In the genomic region with DNA sequence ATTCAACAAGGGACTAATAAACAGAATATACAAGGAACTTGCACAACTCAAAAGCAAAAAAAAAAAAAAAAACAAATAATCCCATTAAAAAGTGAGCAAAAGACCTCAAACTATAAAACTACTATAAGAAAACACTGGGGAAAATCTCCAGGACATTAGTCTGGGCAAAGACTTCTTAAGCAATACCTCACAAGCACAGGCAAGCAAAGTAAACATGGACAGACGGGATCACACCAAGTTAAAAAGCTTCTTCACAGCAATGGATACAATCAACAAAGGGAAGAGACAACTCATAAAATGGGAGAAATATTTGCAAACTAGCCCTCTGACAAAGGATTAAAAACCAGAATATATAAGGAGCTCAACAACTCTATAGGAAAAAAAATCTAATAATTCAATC, we compare ENCODE assay signal across 33 cellular contexts. TPM values are rescaled to one million over a fixed set of nuclear protein-coding genes. Genes with fewer than 3 reads are reported as not detected.
A peak's percentile ranks its signal among the peaks of the same experiment; 100 is the strongest.
DNase-seq lines count a peak whose midpoint lies in the region; ATAC-seq, FAIRE-seq and TF ChIP-seq lines count a peak whose summit lies in the region.
"Had no signal": no experiment of that assay in that cellular context is flagged by ENCODE, and none has a peak within 500 bp of the region (broad histone marks: within the 10 kb centered on the region; RNA-seq: fewer than 3 reads in every experiment).

No MANE protein-coding gene starts in this region.

- no peak overlapping the region for H3K4me2 ChIP-seq in mammary epithelial cell (ENCODE audit: insufficient read depth, low read depth, low read length)
- H3K4me2 ChIP-seq: BLaER1 had no signal

- no peak overlapping the region for H3K4me3 ChIP-seq in RWPE2 (ENCODE audit: severe bottlenecking)
- H3K4me3 ChIP-seq in mammary epithelial cell (replicated peaks in 1 of 3; ENCODE audit: insufficient read depth in 1 of 3, low read depth in 2 of 3, low read length in 3 of 3), result no peak overlapping the region
- H3K4me3 ChIP-seq: BLaER1, GM12878 had no signal

- peak; percentile 33; the same call in 1 of the 3 replicates for ATAC-seq in RWPE2 (ENCODE audit: low read depth)
- ATAC-seq in foreskin keratinocyte, result no peak
- no peak for ATAC-seq in HG02981 (IDR thresholded peaks at IDR 0.05; ENCODE audit: unreplicated experiment)
- ATAC-seq in HG03432 (IDR thresholded peaks at IDR 0.05; ENCODE audit: unreplicated experiment), result no peak
- ATAC-seq: GM12878 had no signal

- DNase-seq in RWPE2 (ENCODE audit: low spot score) (no peak), mammary epithelial cell (peak; percentile 51), foreskin keratinocyte (peak; percentile 15 to 24), NCI-H1105 treated with DMSO at 0.1 percent for 48 hours (lab: John Stamatoyannopoulos, UW) (no peak), pons (ENCODE audit: low spot score) (no peak)
- DNase-seq: 8988T; ACHN; BE2C; C1 segment of cervical spinal cord; CD4-positive, alpha-beta memory T cell; CD4-positive, CD25-positive, alpha-beta regulatory T cell; CD8-positive, alpha-beta memory T cell; COR-L47; DMS 273 treated with DMSO at 0.1 percent for 48 hours; DMS153; DMS53; DMS79; DND-41; EL; GDM1 had no signal

- H3K79me2 ChIP-seq in mammary epithelial cell (ENCODE audit: insufficient read depth, low read length), result no peaks in the 10 kb centered on the region

- BruUV-seq in mammary epithelial cell (replicated peaks; lab: Mats Ljungman, UMichigan), result no TSS peak

- WGBS in mammary epithelial cell (ENCODE audit: low coverage, missing lambda C conversion rate), result 6% methylated on average over 1 of the region's 1 CpG

- FAIRE-seq in endometrium (lab: Jason Lieb, UNC), result peak; percentile 74
- FAIRE-seq: A204.1, GM12878, GM12892, GM18507 had no signal

- CTCF ChIA-PET in mammary epithelial cell (lab: Charles Lee; ENCODE audit: low non-redundant PET), result no interaction called here

- in situ Hi-C loops in mammary epithelial cell (cut with MboI; ENCODE audit: low sequenced_read_pairs in 2 of 2), result no loop called here

- H3K9me3 ChIP-seq in RWPE2 (ENCODE audit: severe bottlenecking) (no peaks in the 10 kb centered on the region), mammary epithelial cell (replicated peaks; ENCODE audit: insufficient read depth, low read length) (no peaks in the 10 kb centered on the region)
- H3K9me3 ChIP-seq: BE2C had no signal

- no peak overlapping the region for H2AFZ ChIP-seq in mammary epithelial cell (ENCODE audit: low read depth, low read length)

- no peak for TF ChIP-seq CTCF in RWPE2 (IDR thresholded peaks at IDR 0.05; ENCODE audit: poor library complexity, severe bottlenecking)
- TF ChIP-seq CTCF in mammary epithelial cell (conservative IDR thresholded peaks at IDR 0.05 in 1 of 2, IDR thresholded peaks at IDR 0.05 in 1 of 2; ENCODE audit: extremely low read depth in 1 of 2, insufficient read depth in 1 of 2, low read depth in 1 of 2, low read length in 2 of 2), result no peak
- TF ChIP-seq CTCF in foreskin keratinocyte (conservative IDR thresholded peaks at IDR 0.05), result no peak

- H3K9ac ChIP-seq in mammary epithelial cell (ENCODE audit: insufficient read depth, low read length), result no peak overlapping the region
- H3K9ac ChIP-seq: BLaER1 had no signal

- H3K27ac ChIP-seq in RWPE2 (ENCODE audit: poor library complexity, severe bottlenecking) (no peak overlapping the region), mammary epithelial cell (ENCODE audit: insufficient read depth, low read depth, low read length) (no peak overlapping the region), foreskin keratinocyte (no peak overlapping the region)
- H3K27ac ChIP-seq: BLaER1 had no signal

- intact Hi-C loops in mammary epithelial cell (cut with micrococcal nuclease), result no loop called here

- dilution Hi-C loops in mammary epithelial cell (cut with HindIII; ENCODE audit: low sequenced_read_pairs), result no loop called here

- H3K27me3 ChIP-seq in RWPE2 (ENCODE audit: insufficient read depth, poor library complexity, severe bottlenecking) (no peaks in the 10 kb centered on the region), mammary epithelial cell (ENCODE audit: insufficient read depth, low read length) (no peaks in the 10 kb centered on the region), foreskin keratinocyte (no peaks in the 10 kb centered on the region)
- H3K27me3 ChIP-seq: BE2C had no signal

- H3K36me3 ChIP-seq in RWPE2 (ENCODE audit: low read depth) (no peaks in the 10 kb centered on the region), mammary epithelial cell (ENCODE audit: insufficient read depth, low read length) (no peaks in the 10 kb centered on the region)
- H3K36me3 ChIP-seq: BE2C, BLaER1 had no signal

- no peaks in the 10 kb centered on the region for H4K20me1 ChIP-seq in mammary epithelial cell (ENCODE audit: insufficient read depth, low read length)
- H4K20me1 ChIP-seq: BLaER1 had no signal

- H3K4me1 ChIP-seq in RWPE2 (ENCODE audit: insufficient read depth, poor library complexity, severe bottlenecking) (no peaks in the 10 kb centered on the region), mammary epithelial cell (ENCODE audit: insufficient read depth, low read length) (no peaks in the 10 kb centered on the region), foreskin keratinocyte (no peaks in the 10 kb centered on the region)
- H3K4me1 ChIP-seq: BE2C, BLaER1 had no signal

RNA-seq across cellular contexts. Expression of a gene that starts 17.1 kb away (rescaled TPM):
- total RNA-seq in mammary epithelial cell (not detected), foreskin keratinocyte (not detected in 2 replicates)
- polyA plus RNA-seq in mammary epithelial cell (not detected), foreskin keratinocyte (not detected in 2 replicates)
- polyA minus RNA-seq in mammary epithelial cell, result not detected
- total RNA-seq: A673; CD4-positive, alpha-beta memory T cell; CD4-positive, CD25-positive, alpha-beta regulatory T cell; CD8-positive, alpha-beta memory T cell; Daoy; G401; GM12878 had no signal
- polyA plus RNA-seq: AG04450; CD14-positive monocyte; CD4-positive, alpha-beta memory T cell; CD4-positive, CD25-positive, alpha-beta regulatory T cell; CD8-positive, alpha-beta memory T cell; GM12878 had no signal

Comparison
In these comparisons a context has a peak if more than half of its experiments do, and no peak if none do; other contexts are left out.
1. DNase-seq: peak in mammary epithelial cell (single experiment) and foreskin keratinocyte (2 of 2); none in RWPE2 (single experiment), NCI-H1105 treated with DMSO at 0.1 percent for 48 hours (single experiment) and pons (single experiment).